Comparison of ENCODE assay signal across 8 cellular contexts in genomic region chr5:159341914-159342313, GRCh38. TPM values are rescaled to one million over a fixed set of nuclear protein-coding genes. Genes with fewer than 3 reads are reported as not detected.
DNase-seq lines count a peak whose midpoint lies in the region; ATAC-seq and TF ChIP-seq lines count a peak whose summit lies in the region.

No MANE protein-coding gene starts in this region.

- H3K27ac Mint-ChIP-seq in activated CD4-positive, alpha-beta T cell treated with anti-CD3 and anti-CD28 coated beads for 36 hours: peak overlapping the region; percentile 34

- TF ChIP-seq POLR2A in erythroblast (IDR thresholded peaks at IDR 0.05; ENCODE audit: low read length): no peak

- CTCF ChIA-PET in activated CD4-positive, alpha-beta T cell treated with anti-CD3 and anti-CD28 coated beads for 36 hours (lab: Charles Lee): interaction anchor here (1.1 to 1.9 kb wide), 3 partner anchors 10 to 235 kb away, joined by 3 to 6 read pairs (median 4); no protein-coding TSS in a partner anchor

- DNase-seq in COLO829 (ENCODE audit: low spot score) (peak; percentile 51), LHCN-M2 (ENCODE audit: low read depth) (peak; percentile 65), erythroblast (lab: John Stamatoyannopoulos, UW) (peak; percentile 85 to 86), pons (ENCODE audit: low spot score) (peak; percentile 74), amniotic stem cell (lab: John Stamatoyannopoulos, UW) (no peak)
- peak; percentile 53 for DNase-seq in activated CD4-positive, alpha-beta T cell treated with anti-CD3 and anti-CD28 coated beads for 36 hours

- H3K4me3 Mint-ChIP-seq in activated CD4-positive, alpha-beta T cell treated with anti-CD3 and anti-CD28 coated beads for 36 hours: no peak overlapping the region

- H3K9me3 Mint-ChIP-seq in activated CD4-positive, alpha-beta T cell treated with anti-CD3 and anti-CD28 coated beads for 36 hours (ENCODE audit: low read depth): peaks cover 2% of the 10 kb centered on the region

- no peaks in the 10 kb centered on the region for H3K27me3 Mint-ChIP-seq in activated CD4-positive, alpha-beta T cell treated with anti-CD3 and anti-CD28 coated beads for 36 hours

- intact Hi-C loops in activated CD4-positive, alpha-beta T cell treated with anti-CD3 and anti-CD28 coated beads for 36 hours (cut with DNase I, micrococcal nuclease): loop anchor here in 1 of 2 experiments (5.0 kb wide), 1 partner anchor 70 kb away; no protein-coding TSS in a partner anchor

- H3K4me1 Mint-ChIP-seq in activated CD4-positive, alpha-beta T cell treated with anti-CD3 and anti-CD28 coated beads for 36 hours: peaks cover 49% of the 10 kb centered on the region

- peak; percentile 41 for ATAC-seq in activated CD4-positive, alpha-beta T cell treated with anti-CD3 and anti-CD28 coated beads for 36 hours
- ATAC-seq in HG03457 (IDR thresholded peaks at IDR 0.05; ENCODE audit: unreplicated experiment) (no peak), HG02970 (IDR thresholded peaks at IDR 0.05; ENCODE audit: low FRiP score, unreplicated experiment) (no peak)

- POLR2A ChIA-PET in activated CD4-positive, alpha-beta T cell treated with anti-CD3 and anti-CD28 coated beads for 36 hours (lab: Charles Lee): no interaction called here

- H3K36me3 Mint-ChIP-seq in activated CD4-positive, alpha-beta T cell treated with anti-CD3 and anti-CD28 coated beads for 36 hours (ENCODE audit: low read depth): peaks cover 3% of the 10 kb centered on the region

RNA-seq across cellular contexts. Expression of gene IL12B, which starts 11.6 kb away (rescaled TPM):
- not detected in 2 replicates for total RNA-seq in LHCN-M2 (2014; rRNA removed)
- not detected for polyA plus RNA-seq in LHCN-M2 (2012)
- not detected for total RNA-seq in activated CD4-positive, alpha-beta T cell treated with anti-CD3 and anti-CD28 coated beads for 36 hours
